23 cellular contexts compared by ENCODE assay signal in genomic region chr16:57381791-57382534, GRCh38. TPM values are rescaled to one million over a fixed set of nuclear protein-coding genes. Genes with fewer than 3 reads are reported as not detected.
DNase-seq lines count a peak whose midpoint lies in the region; ATAC-seq, FAIRE-seq and TF ChIP-seq lines count a peak whose summit lies in the region.
"Had no signal": no experiment of that assay in that cellular context is flagged by ENCODE, and none has a peak within 500 bp of the region (broad histone marks: within the 10 kb centered on the region; RNA-seq: fewer than 3 reads in every experiment).

No MANE protein-coding gene starts in this region.

- TF ChIP-seq CTCF in breast epithelium (IDR thresholded peaks at IDR 0.05) (no peak), mammary epithelial cell (conservative IDR thresholded peaks at IDR 0.05 in 1 of 2, IDR thresholded peaks at IDR 0.05 in 1 of 2; ENCODE audit: extremely low read depth in 1 of 2, insufficient read depth in 1 of 2, low read depth in 1 of 2, low read length in 2 of 2) (no peak), GM12878 (IDR thresholded peaks at IDR 0.05 in 2 of 3, conservative IDR thresholded peaks at IDR 0.05 in 1 of 3; ENCODE audit: control insufficient read depth in 2 of 3, extremely low read depth in 1 of 3, insufficient read depth in 1 of 3, low read depth in 3 of 3, low read length in 3 of 3) (no peak), thoracic aorta (IDR thresholded peaks at IDR 0.05) (no peak)

- H3K27me3 ChIP-seq in breast epithelium (no peaks in the 10 kb centered on the region), mammary epithelial cell (ENCODE audit: insufficient read depth, low read length) (no peaks in the 10 kb centered on the region), GM12878 (replicated peaks in 1 of 2; ENCODE audit: control insufficient read depth in 2 of 2, insufficient read depth in 2 of 2, low read length in 1 of 2) (no peaks in the 10 kb centered on the region), thoracic aorta (replicated peaks; ENCODE audit: insufficient read depth) (no peaks in the 10 kb centered on the region)
- H3K27me3 ChIP-seq: Peyer's patch had no signal

- CTCF ChIA-PET in mammary epithelial cell (lab: Charles Lee; ENCODE audit: low non-redundant PET) (no interaction called here), GM12878 (lab: Yijun Ruan, JAX) (interaction anchor here (0.9 to 2.6 kb wide), 7 partner anchors 15 to 82 kb away, joined by 3 to 19 read pairs (median 4); no protein-coding TSS in a partner anchor)

- POLR2A ChIA-PET in GM12878 (lab: Charles Lee): interaction anchor here (0.8 kb wide), 1 partner anchor 23 kb away, joined by 3 read pairs; the partner anchor contains the start of gene CCL17

- H3K4me3 Mint-ChIP-seq in naive B cell: no peak overlapping the region
- H3K4me3 Mint-ChIP-seq: CD8-positive, alpha-beta memory T cell; HFFc6 had no signal

- H2AFZ ChIP-seq in mammary epithelial cell (ENCODE audit: low read depth, low read length) (no peak overlapping the region), GM12878 (ENCODE audit: control insufficient read depth, low read depth, low read length) (no peak overlapping the region)

- H3K9me3 ChIP-seq in breast epithelium (no peaks in the 10 kb centered on the region), mammary epithelial cell (replicated peaks; ENCODE audit: insufficient read depth, low read length) (no peaks in the 10 kb centered on the region), GM12878 (replicated peaks; ENCODE audit: control insufficient read depth, insufficient read depth, low read length) (no peaks in the 10 kb centered on the region), thoracic aorta (no peaks in the 10 kb centered on the region)
- H3K9me3 ChIP-seq: Peyer's patch had no signal

- intact Hi-C loops in breast epithelium (cut with DNase I; ENCODE audit: low total_unique reads) (no loop called here), mammary epithelial cell (cut with micrococcal nuclease) (no loop called here), GM12878 (cut with micrococcal nuclease; ENCODE audit: unreplicated experiment) (no loop called here)

- peak overlapping the region; percentile 40 to 98 for H3K27ac ChIP-seq in breast epithelium
- no peak overlapping the region for H3K27ac ChIP-seq in mammary epithelial cell (ENCODE audit: insufficient read depth, low read depth, low read length)
- no peak overlapping the region for H3K27ac ChIP-seq in GM12878 (ENCODE audit: control insufficient read depth, insufficient read depth)
- peak overlapping the region; percentile 55 to 98 for H3K27ac ChIP-seq in thoracic aorta
- H3K27ac ChIP-seq: KMS-11, Peyer's patch had no signal

- in situ Hi-C loops in mammary epithelial cell (cut with MboI; ENCODE audit: low sequenced_read_pairs in 2 of 2): no loop called here
- in situ Hi-C loops in GM12878 (cut with MboI): no loop called here

- H3K4me3 ChIP-seq in breast epithelium: no peak overlapping the region
- no peak overlapping the region for H3K4me3 ChIP-seq in mammary epithelial cell (replicated peaks in 1 of 3; ENCODE audit: insufficient read depth in 1 of 3, low read depth in 2 of 3, low read length in 3 of 3)
- H3K4me3 ChIP-seq in GM12878: no peak overlapping the region
- H3K4me3 ChIP-seq in thoracic aorta: no peak overlapping the region
- H3K4me3 ChIP-seq: Peyer's patch had no signal

- peak overlapping the region in 4 of 6 donors; percentile 12 to 53 (median 28) for H3K27ac Mint-ChIP-seq in naive B cell
- H3K27ac Mint-ChIP-seq: HFFc6 had no signal

- dilution Hi-C loops in mammary epithelial cell (cut with HindIII; ENCODE audit: low sequenced_read_pairs): no loop called here

- TF ChIP-seq RAD21 in GM12878 (IDR thresholded peaks at IDR 0.05; ENCODE audit: insufficient read depth, low read depth, low read length): no peak

- H4K20me1 ChIP-seq in mammary epithelial cell (ENCODE audit: insufficient read depth, low read length) (no peaks in the 10 kb centered on the region), GM12878 (ENCODE audit: control insufficient read depth, insufficient read depth) (no peaks in the 10 kb centered on the region)

- H3K9ac ChIP-seq in mammary epithelial cell (ENCODE audit: insufficient read depth, low read length): no peak overlapping the region
- no peak overlapping the region for H3K9ac ChIP-seq in GM12878 (ENCODE audit: control insufficient read depth, insufficient read depth, low read length)
- H3K9ac ChIP-seq: KMS-11 had no signal

- TF ChIP-seq EP300 in GM12878 (IDR thresholded peaks at IDR 0.05; ENCODE audit: borderline replicate concordance in 1 of 2, control insufficient read depth in 1 of 2, low read depth in 2 of 2, low read length in 2 of 2): no peak

- RAD21 ChIA-PET in GM12878 (lab: Charles Lee; ENCODE audit: unreplicated experiment): interaction anchor here (0.6 to 2.4 kb wide), 4 partner anchors 9 to 81 kb away, joined by 5 to 15 read pairs (median 5); partner anchors contain the start of gene CX3CL1

- H3K27me3 Mint-ChIP-seq in naive B cell: no peaks in the 10 kb centered on the region
- H3K27me3 Mint-ChIP-seq: CD8-positive, alpha-beta memory T cell had no signal

- peaks cover 3 to 5% of the 10 kb centered on the region in 2 donors for H3K4me1 ChIP-seq in breast epithelium
- H3K4me1 ChIP-seq in mammary epithelial cell (ENCODE audit: insufficient read depth, low read length): peaks cover 36% of the 10 kb centered on the region
- peaks cover 58% of the 10 kb centered on the region for H3K4me1 ChIP-seq in GM12878 (ENCODE audit: control insufficient read depth, insufficient read depth, low read length)
- peaks cover 35 to 82% of the 10 kb centered on the region in 2 donors for H3K4me1 ChIP-seq in thoracic aorta (ENCODE audit: control insufficient read depth in 1 of 2, low read depth in 2 of 2)

- no TSS peak for BruUV-seq in mammary epithelial cell (replicated peaks; lab: Mats Ljungman, UMichigan)
- no TSS peak for BruUV-seq in GM12878 (replicated peaks; lab: Mats Ljungman, UMichigan)

- H3K36me3 Mint-ChIP-seq in naive B cell: no peaks in the 10 kb centered on the region

- H3K4me1 Mint-ChIP-seq in naive B cell: peaks cover 40 to 71% (median 57%) of the 10 kb centered on the region in 3 donors

- no peak for FAIRE-seq in GM12878 (lab: Jason Lieb, UNC)
- FAIRE-seq: G401.6, H1 had no signal

- TF ChIP-seq POLR2A in breast epithelium (IDR thresholded peaks at IDR 0.05) (no peak), GM12878 (IDR thresholded peaks at IDR 0.05; ENCODE audit: low read depth, low read length) (no peak)

- no peak overlapping the region for H3K4me2 ChIP-seq in mammary epithelial cell (ENCODE audit: insufficient read depth, low read depth, low read length)
- H3K4me2 ChIP-seq in GM12878 (ENCODE audit: control insufficient read depth, insufficient read depth): no peak overlapping the region; the same call in 1 of the 2 replicates
- H3K4me2 ChIP-seq: KMS-11 had no signal

- no peak for ATAC-seq in GM12878
- no peak for ATAC-seq in naive B cell (ENCODE audit: low read depth in 2 of 2)
- ATAC-seq in thoracic aorta (ENCODE audit: insufficient number of reproducible peaks, low FRiP score, low read depth): no peak
- ATAC-seq in GM19035 (IDR thresholded peaks at IDR 0.05; ENCODE audit: unreplicated experiment): no peak

- DNase-seq in breast epithelium (ENCODE audit: low spot score in 2 of 2) (no peak), mammary epithelial cell (no peak), GM12878 (ENCODE audit: low read depth, low spot score) (no peak), naive B cell (no peak), thoracic aorta (ENCODE audit: low spot score) (no peak), occipital lobe (lab: John Stamatoyannopoulos, UW) (no peak), dermis blood vessel endothelial cell (no peak)
- DNase-seq: 8988T, DMS79 treated with DMSO at 0.1 percent for 48 hours, NCI-H1048, NCI-H146, NCI-H2081 treated with DMSO at 0.1 percent for 48 hours, NCI-H510A treated with DMSO at 0.1 percent for 48 hours, Peyer's patch had no signal

- SMC1A ChIA-PET in GM12878 (lab: Charles Lee; ENCODE audit: uncharacterized antibody, unreplicated experiment): interaction anchor here (0.6 to 2.8 kb wide), 9 partner anchors 9 to 232 kb away, joined by 3 to 22 read pairs (median 4); partner anchors contain the start of gene CCL17

- H3K36me3 ChIP-seq in breast epithelium: no peaks in the 10 kb centered on the region
- no peaks in the 10 kb centered on the region for H3K36me3 ChIP-seq in mammary epithelial cell (ENCODE audit: insufficient read depth, low read length)
- no peaks in the 10 kb centered on the region for H3K36me3 ChIP-seq in GM12878 (ENCODE audit: control insufficient read depth in 2 of 2, insufficient read depth in 2 of 2, low read length in 1 of 2)
- peaks cover 31% of the 10 kb centered on the region for H3K36me3 ChIP-seq in thoracic aorta
- H3K36me3 ChIP-seq: Peyer's patch had no signal

- no peaks in the 10 kb centered on the region for H3K9me3 Mint-ChIP-seq in naive B cell
- H3K9me3 Mint-ChIP-seq: CD8-positive, alpha-beta memory T cell; HFFc6 had no signal

- H3K79me2 ChIP-seq in mammary epithelial cell (ENCODE audit: insufficient read depth, low read length): no peaks in the 10 kb centered on the region
- no peaks in the 10 kb centered on the region for H3K79me2 ChIP-seq in GM12878 (ENCODE audit: control insufficient read depth, insufficient read depth, low read length)

- 97% methylated on average over 22 of the region's 35 CpGs for WGBS in mammary epithelial cell (ENCODE audit: low coverage, missing lambda C conversion rate)
- 88% methylated on average over 31 of the region's 35 CpGs for WGBS in GM12878 (ENCODE audit: insufficient coverage, insufficient replicate concordance, low lambda C conversion rate, missing lambda C conversion rate)

RNA-seq across cellular contexts. Expression of gene CX3CL1, which starts 9.7 kb away (rescaled TPM):
- total RNA-seq in breast epithelium (100 to 1,000 TPM in 1 of 3 donors, 10 to 100 TPM in 1, 1 to 10 TPM in 1; 6.2 to 164 (median 58.0) TPM), mammary epithelial cell (10 to 100 TPM in 1 of 2 donors, 1 to 10 TPM in 1; 1.2 to 11.2 TPM), GM12878 (2014; rRNA removed) (0.68 and 1.1 TPM in 2 replicates), GM12878 (2014; rRNA removed; fragmentation: Illumina TruSeq; extraction: Trizol) (0.31 and 0.41 TPM in 2 replicates), GM12878 (2021) (0.77 and 1.2 TPM in 2 replicates), thoracic aorta (100 to 1,000 TPM; 106 to 117 TPM), occipital lobe (2.5 TPM), dermis blood vessel endothelial cell (3.3 and 31.7 TPM in 2 replicates)
- polyA plus RNA-seq in mammary epithelial cell (5.9 TPM), GM12878 (2011; rRNA removed) (0.59 and 1.2 TPM in 2 replicates), GM12878 (2014; fragmentation: Illumina TruSeq; extraction: Trizol) (0.48 and 0.60 TPM in 2 replicates), GM12878 (2014; fragmentation: Nextera tagmentation; extraction: Ambion mirVana) (under 1 TPM; 0.03 to 0.05 TPM), GM12878 (2014; rRNA removed) (0.63 and 1.2 TPM in 2 replicates), GM12878 (2016; fragmentation: Nextera tagmentation; extraction: Ambion mirVana) (under 1 TPM; 0.16 to 0.18 TPM), naive B cell (ENCODE audit: low read depth in 6 of 6) (not detected)
- 6.0 TPM for polyA minus RNA-seq in mammary epithelial cell
- 17.2 and 19.8 TPM in 2 replicates for total RNA-seq in GM12878 (2013; cell fraction: nucleolus; rRNA removed)
- 0.16 TPM for polyA plus RNA-seq in GM12878 (2011; ENCODE audit: low read depth)
- polyA plus RNA-seq in GM12878 (2011; cell fraction: cytosol; rRNA removed): 1.5 and 1.9 TPM in 2 replicates
- 2.1 and 2.6 TPM in 2 replicates for polyA plus RNA-seq in GM12878 (2011; cell fraction: nucleus; rRNA removed)
- polyA plus RNA-seq in GM12878 (2012): 0.16 and 0.38 TPM in 2 replicates
- polyA minus RNA-seq in GM12878 (2011; rRNA and poly(A)+ RNA removed): 1.4 and 2.1 TPM in 2 replicates
- polyA minus RNA-seq in GM12878 (2011; cell fraction: cytosol; rRNA and poly(A)+ RNA removed): 0.40 and 0.94 TPM in 2 replicates
- polyA minus RNA-seq in GM12878 (2011; cell fraction: nucleus; rRNA and poly(A)+ RNA removed): 0.60 and 0.77 TPM in 2 replicates
- total RNA-seq: CD8-positive, alpha-beta memory T cell; HFFc6 had no signal
- polyA plus RNA-seq: CD8-positive, alpha-beta memory T cell had no signal

RNA-seq across cellular contexts. Expression of gene CCL17, which starts 22.6 kb away (rescaled TPM):
- total RNA-seq in breast epithelium: not detected
- not detected for total RNA-seq in mammary epithelial cell
- polyA plus RNA-seq in mammary epithelial cell: not detected
- not detected for polyA minus RNA-seq in mammary epithelial cell
- total RNA-seq in GM12878 (2013; cell fraction: nucleolus; rRNA removed): not detected in 2 replicates
- 66.1 and 72.0 TPM in 2 replicates for total RNA-seq in GM12878 (2014; rRNA removed)
- 54.8 and 54.9 TPM in 2 replicates for total RNA-seq in GM12878 (2014; rRNA removed; fragmentation: Illumina TruSeq; extraction: Trizol)
- 33.1 and 39.5 TPM in 2 replicates for total RNA-seq in GM12878 (2021)
- polyA plus RNA-seq in GM12878 (2011; ENCODE audit: low read depth): 5.6 TPM
- polyA plus RNA-seq in GM12878 (2011; rRNA removed): 0.92 and 1.2 TPM in 2 replicates
- 2.1 and 2.4 TPM in 2 replicates for polyA plus RNA-seq in GM12878 (2011; cell fraction: cytosol; rRNA removed)
- 0.59 and 1.1 TPM in 2 replicates for polyA plus RNA-seq in GM12878 (2011; cell fraction: nucleus; rRNA removed)
- polyA plus RNA-seq in GM12878 (2012): 7.4 and 18.5 TPM in 2 replicates
- 26.2 and 55.9 TPM in 2 replicates for polyA plus RNA-seq in GM12878 (2014; fragmentation: Illumina TruSeq; extraction: Trizol)
- polyA plus RNA-seq in GM12878 (2014; fragmentation: Nextera tagmentation; extraction: Ambion mirVana): 10 to 100 TPM; 26.4 to 31.2 TPM
- polyA plus RNA-seq in GM12878 (2014; rRNA removed): 84.9 and 107 TPM in 2 replicates
- 10 to 100 TPM; 28.3 to 35.2 TPM for polyA plus RNA-seq in GM12878 (2016; fragmentation: Nextera tagmentation; extraction: Ambion mirVana)
- polyA minus RNA-seq in GM12878 (2011; rRNA and poly(A)+ RNA removed): not detected in 2 replicates
- polyA minus RNA-seq in GM12878 (2011; cell fraction: cytosol; rRNA and poly(A)+ RNA removed): not detected in 2 replicates
- not detected in 2 replicates for polyA minus RNA-seq in GM12878 (2011; cell fraction: nucleus; rRNA and poly(A)+ RNA removed)
- not detected for polyA plus RNA-seq in naive B cell (ENCODE audit: low read depth in 6 of 6)
- total RNA-seq in thoracic aorta: not detected
- total RNA-seq in occipital lobe: not detected
- total RNA-seq in dermis blood vessel endothelial cell: not detected in 2 replicates
- total RNA-seq: H1, HFFc6, M059J, Peyer's patch, Right ventricle myocardium inferior had no signal
- polyA plus RNA-seq: BJ; CD8-positive, alpha-beta memory T cell; H1 had no signal

RNA-seq across cellular contexts. Expression of gene CCL22, which starts 23.4 kb away (rescaled TPM):
- total RNA-seq in breast epithelium (under 1 TPM; 0.15 to 0.33 (median 0.16) TPM), mammary epithelial cell (under 1 TPM in 1 of 2 donors, not detected in 1; 0.17 TPM), GM12878 (2014; rRNA removed) (114 and 118 TPM in 2 replicates), GM12878 (2014; rRNA removed; fragmentation: Illumina TruSeq; extraction: Trizol) (132 and 137 TPM in 2 replicates), GM12878 (2021) (704 and 775 TPM in 2 replicates), thoracic aorta (not detected), occipital lobe (not detected), dermis blood vessel endothelial cell (not detected in 2 replicates)
- polyA plus RNA-seq in mammary epithelial cell (0.02 TPM), GM12878 (2011; rRNA removed) (14.5 and 38.0 TPM in 2 replicates), GM12878 (2014; fragmentation: Illumina TruSeq; extraction: Trizol) (508 and 540 TPM in 2 replicates), GM12878 (2014; fragmentation: Nextera tagmentation; extraction: Ambion mirVana) (100 to 1,000 TPM; 581 to 591 TPM), GM12878 (2014; rRNA removed) (221 and 240 TPM in 2 replicates), GM12878 (2016; fragmentation: Nextera tagmentation; extraction: Ambion mirVana) (100 to 1,000 TPM; 347 to 350 TPM), naive B cell (ENCODE audit: low read depth in 6 of 6) (not detected)
- not detected for polyA minus RNA-seq in mammary epithelial cell
- total RNA-seq in GM12878 (2013; cell fraction: nucleolus; rRNA removed): 217 and 243 TPM in 2 replicates
- 191 TPM for polyA plus RNA-seq in GM12878 (2011; ENCODE audit: low read depth)
- 34.6 and 58.9 TPM in 2 replicates for polyA plus RNA-seq in GM12878 (2011; cell fraction: cytosol; rRNA removed)
- polyA plus RNA-seq in GM12878 (2011; cell fraction: nucleus; rRNA removed): 20.6 TPM in 2 replicates
- polyA plus RNA-seq in GM12878 (2012): 240 and 288 TPM in 2 replicates
- polyA minus RNA-seq in GM12878 (2011; rRNA and poly(A)+ RNA removed): 35.3 and 36.7 TPM in 2 replicates
- 35.0 and 39.2 TPM in 2 replicates for polyA minus RNA-seq in GM12878 (2011; cell fraction: cytosol; rRNA and poly(A)+ RNA removed)
- 4.6 and 6.1 TPM in 2 replicates for polyA minus RNA-seq in GM12878 (2011; cell fraction: nucleus; rRNA and poly(A)+ RNA removed)
- total RNA-seq: H1, HFFc6, M059J, Right ventricle myocardium inferior had no signal
- polyA plus RNA-seq: BJ; CD8-positive, alpha-beta memory T cell; H1 had no signal

Comparison
In these comparisons a context has a peak if more than half of its experiments do, and no peak if none do; other contexts are left out.
1. H3K27ac ChIP-seq: peak in breast epithelium (2 of 2) and thoracic aorta (2 of 2); none in mammary epithelial cell (single experiment) and GM12878 (single experiment).
2. RNA of gene CCL22, which starts 23.4 kb away (total RNA-seq): 114 to 775 TPM in GM12878; 0.17 TPM in mammary epithelial cell, 0.15 to 0.33 TPM in breast epithelium, not detected in thoracic aorta, not detected in occipital lobe (single experiment) and not detected in dermis blood vessel endothelial cell; every median in the first group is over 10 times any median in the second.